In genomic region chr3:133413166-133414020, GRCh38 we compare ENCODE assay signal across 9 cellular contexts. TPM values are rescaled to one million over a fixed set of nuclear protein-coding genes. Genes with fewer than 3 reads are reported as not detected.
DNase-seq lines count a peak whose midpoint lies in the region; ATAC-seq and TF ChIP-seq lines count a peak whose summit lies in the region.
"Had no signal": no experiment of that assay in that cellular context is flagged by ENCODE, and none has a peak within 500 bp of the region (broad histone marks: within the 10 kb centered on the region; RNA-seq: fewer than 3 reads in every experiment).

No MANE protein-coding gene starts in this region.

- H3K27me3 Mint-ChIP-seq in activated CD8-positive, alpha-beta T cell treated with anti-CD3 and anti-CD28 coated beads, Interleukin-2, amount 10 ng/mL, durations not matched to agents 7 days and 5 days (ENCODE audit: low read depth): peaks cover 5% of the 10 kb centered on the region
- H3K27me3 Mint-ChIP-seq in activated T-cell treated with anti-CD3 and anti-CD28 coated beads, Interleukin-2, amount 50 U/mL, for 24 hours: no peaks in the 10 kb centered on the region
- no peaks in the 10 kb centered on the region for H3K27me3 Mint-ChIP-seq in activated T-cell treated with anti-CD3 and anti-CD28 coated beads, Interleukin-2, amount 50 U/mL, for 72 hours (ENCODE audit: low read depth)

- H3K4me3 ChIP-seq in A673 (ENCODE audit: low read depth, low read length, poor library complexity, severe bottlenecking) (no peak overlapping the region), HCT116 (replicated peaks in 1 of 2; ENCODE audit: low read depth in 1 of 2, low read length in 2 of 2) (peak overlapping the region in 1 of 2 experiments; percentile 33; a peak in 2 of 4 replicates)

- POLR2A ChIA-PET in A673 (lab: Charles Lee; ENCODE audit: low non-redundant PET): no interaction called here
- POLR2A ChIA-PET in HCT116 (lab: Charles Lee): no interaction called here
- POLR2A ChIA-PET in activated CD8-positive, alpha-beta T cell treated with anti-CD3 and anti-CD28 coated beads, Interleukin-2, amount 10 ng/mL, durations not matched to agents 7 days and 5 days (lab: Charles Lee): no interaction called here

- TF ChIP-seq CTCF in A673 (conservative IDR thresholded peaks at IDR 0.05; ENCODE audit: low read depth, low read length) (no peak), HCT116 (IDR thresholded peaks at IDR 0.05 in 2 of 3, conservative IDR thresholded peaks at IDR 0.05 in 1 of 3; ENCODE audit: borderline replicate concordance in 1 of 3, insufficient read depth in 1 of 3, low read depth in 2 of 3, low read length in 2 of 3) (no peak)

- intact Hi-C loops in A673 (cut with micrococcal nuclease; ENCODE audit: unreplicated experiment) (no loop called here), HCT116 (cut with micrococcal nuclease) (no loop called here)

- TF ChIP-seq RAD21 in HCT116 (IDR thresholded peaks at IDR 0.05; ENCODE audit: low read depth): no peak

- H3K27ac Mint-ChIP-seq in activated CD8-positive, alpha-beta T cell treated with anti-CD3 and anti-CD28 coated beads, Interleukin-2, amount 10 ng/mL, durations not matched to agents 7 days and 5 days: no peak overlapping the region
- no peak overlapping the region for H3K27ac Mint-ChIP-seq in activated T-cell treated with anti-CD3 and anti-CD28 coated beads, Interleukin-2, amount 50 U/mL, for 24 hours
- H3K27ac Mint-ChIP-seq in activated T-cell treated with anti-CD3 and anti-CD28 coated beads, Interleukin-2, amount 50 U/mL, for 72 hours: no peak overlapping the region

- no peaks in the 10 kb centered on the region for H3K9me3 ChIP-seq in A673 (ENCODE audit: low read depth, low read length, poor library complexity, severe bottlenecking)
- H3K9me3 ChIP-seq in HCT116 (ENCODE audit: control insufficient read depth in 1 of 2, insufficient read depth in 1 of 2, low read depth in 1 of 2, low read length in 2 of 2): no peaks in the 10 kb centered on the region

- ATAC-seq in HCT116 (peak; percentile 39), HG02885 (IDR thresholded peaks at IDR 0.05; ENCODE audit: poor library complexity, unreplicated experiment) (no peak)
- peak; percentile 64 for ATAC-seq in activated CD8-positive, alpha-beta T cell treated with anti-CD3 and anti-CD28 coated beads, Interleukin-2, amount 10 ng/mL, durations not matched to agents 7 days and 5 days
- no peak for ATAC-seq in activated T-cell treated with anti-CD3 and anti-CD28 coated beads, Interleukin-2, amount 50 U/mL, for 72 hours (replicated peaks in 1 of 2)

- H3K4me2 ChIP-seq in HCT116 (ENCODE audit: low read length): peak overlapping the region; percentile 58

- peaks cover 35% of the 10 kb centered on the region for H3K27me3 ChIP-seq in A673 (replicated peaks; ENCODE audit: insufficient read depth, low read depth, low read length, poor library complexity)
- H3K27me3 ChIP-seq in HCT116 (ENCODE audit: insufficient read depth, low read length): peaks cover 48% of the 10 kb centered on the region

- no peak for TF ChIP-seq POLR2A in HCT116 (IDR thresholded peaks at IDR 0.05; ENCODE audit: borderline replicate concordance, extremely low read depth, insufficient read depth, insufficient read length)

- BruUV-seq in A673 (replicated peaks; lab: Mats Ljungman, UMichigan): no TSS peak
- BruUV-seq in HCT116 (replicated peaks; lab: Mats Ljungman, UMichigan): no TSS peak

- DNase-seq in A673 (ENCODE audit: low spot score) (peak; percentile 66), HCT116 (ENCODE audit: low read depth, low spot score) (no peak), medulla oblongata (ENCODE audit: extremely low spot score) (peak; percentile 84), mucosa of gallbladder (ENCODE audit: low spot score) (no peak)
- no peak for DNase-seq in activated CD8-positive, alpha-beta T cell treated with anti-CD3 and anti-CD28 coated beads, Interleukin-2, amount 10 ng/mL, durations not matched to agents 7 days and 5 days
- no peak for DNase-seq in activated T-cell treated with anti-CD3 and anti-CD28 coated beads, Interleukin-2, amount 50 U/mL, for 24 hours
- no peak for DNase-seq in activated T-cell treated with anti-CD3 and anti-CD28 coated beads, Interleukin-2, amount 50 U/mL, for 72 hours

- no peaks in the 10 kb centered on the region for H3K79me2 ChIP-seq in HCT116 (ENCODE audit: insufficient read depth, low read length)

- RAD21 ChIA-PET in HCT116 (lab: Charles Lee; ENCODE audit: low non-redundant PET in 1 of 2, low total read pairs in 2 of 2, uncharacterized antibody in 2 of 2, unreplicated experiment in 2 of 2): no interaction called here

- peak overlapping the region; percentile 54 for H2AFZ ChIP-seq in HCT116 (ENCODE audit: low read depth, low read length, poor library complexity, severe bottlenecking)

- no peaks in the 10 kb centered on the region for H3K9me3 Mint-ChIP-seq in activated CD8-positive, alpha-beta T cell treated with anti-CD3 and anti-CD28 coated beads, Interleukin-2, amount 10 ng/mL, durations not matched to agents 7 days and 5 days (ENCODE audit: insufficient read depth)
- H3K9me3 Mint-ChIP-seq in activated T-cell treated with anti-CD3 and anti-CD28 coated beads, Interleukin-2, amount 50 U/mL, for 24 hours: no peaks in the 10 kb centered on the region
- peaks cover 0 to 1% of the 10 kb centered on the region in 2 donors for H3K9me3 Mint-ChIP-seq in activated T-cell treated with anti-CD3 and anti-CD28 coated beads, Interleukin-2, amount 50 U/mL, for 72 hours

- H3K9ac ChIP-seq in HCT116 (ENCODE audit: low read length): no peak overlapping the region

- CTCF ChIA-PET in A673 (lab: Charles Lee) (interaction anchor here (0.6 kb wide), 1 partner anchor 10 kb away, joined by 6 read pairs; no protein-coding TSS in a partner anchor), HCT116 (lab: Charles Lee) (interaction anchor here (1.0 to 1.8 kb wide), 3 partner anchors 11 to 682 kb away, joined by 3 to 6 read pairs (median 6); no protein-coding TSS in a partner anchor)
- CTCF ChIA-PET in activated CD8-positive, alpha-beta T cell treated with anti-CD3 and anti-CD28 coated beads, Interleukin-2, amount 10 ng/mL, durations not matched to agents 7 days and 5 days (lab: Charles Lee): interaction anchor here (1.2 kb wide), 1 partner anchor 11 kb away, joined by 3 read pairs; no protein-coding TSS in a partner anchor

- H3K4me1 ChIP-seq in A673 (ENCODE audit: insufficient read depth, low read length, poor library complexity, severe bottlenecking): peaks cover 11% of the 10 kb centered on the region
- H3K4me1 ChIP-seq in HCT116 (ENCODE audit: control insufficient read depth in 1 of 2, insufficient read depth in 2 of 2, low read length in 2 of 2): peaks cover 2 to 7% of the 10 kb centered on the region in 2 experiments; a peak in 1 of 4 replicates

- peak overlapping the region; percentile 4 for H3K27ac ChIP-seq in A673 (ENCODE audit: low read depth, low read length, poor library complexity, severe bottlenecking)
- no peak overlapping the region for H3K27ac ChIP-seq in HCT116 (ENCODE audit: low read depth, low read length)

- no peak overlapping the region for H3K4me3 Mint-ChIP-seq in activated CD8-positive, alpha-beta T cell treated with anti-CD3 and anti-CD28 coated beads, Interleukin-2, amount 10 ng/mL, durations not matched to agents 7 days and 5 days
- no peak overlapping the region for H3K4me3 Mint-ChIP-seq in activated T-cell treated with anti-CD3 and anti-CD28 coated beads, Interleukin-2, amount 50 U/mL, for 24 hours
- peak overlapping the region in 1 of 2 donors; percentile 17 for H3K4me3 Mint-ChIP-seq in activated T-cell treated with anti-CD3 and anti-CD28 coated beads, Interleukin-2, amount 50 U/mL, for 72 hours

- no peaks in the 10 kb centered on the region for H3K36me3 ChIP-seq in A673 (ENCODE audit: insufficient read depth, low read length, poor library complexity, severe bottlenecking)
- H3K36me3 ChIP-seq in HCT116 (ENCODE audit: control insufficient read depth in 1 of 2, insufficient read depth in 2 of 2, low read length in 2 of 2): no peaks in the 10 kb centered on the region

- no peaks in the 10 kb centered on the region for H3K36me3 Mint-ChIP-seq in activated CD8-positive, alpha-beta T cell treated with anti-CD3 and anti-CD28 coated beads, Interleukin-2, amount 10 ng/mL, durations not matched to agents 7 days and 5 days (ENCODE audit: low read depth)
- H3K36me3 Mint-ChIP-seq in activated T-cell treated with anti-CD3 and anti-CD28 coated beads, Interleukin-2, amount 50 U/mL, for 24 hours (ENCODE audit: low read depth): no peaks in the 10 kb centered on the region
- H3K36me3 Mint-ChIP-seq in activated T-cell treated with anti-CD3 and anti-CD28 coated beads, Interleukin-2, amount 50 U/mL, for 72 hours (ENCODE audit: insufficient read depth in 2 of 2): no peaks in the 10 kb centered on the region

- no peaks in the 10 kb centered on the region for H3K4me1 Mint-ChIP-seq in activated CD8-positive, alpha-beta T cell treated with anti-CD3 and anti-CD28 coated beads, Interleukin-2, amount 10 ng/mL, durations not matched to agents 7 days and 5 days (ENCODE audit: low read depth)
- H3K4me1 Mint-ChIP-seq in activated T-cell treated with anti-CD3 and anti-CD28 coated beads, Interleukin-2, amount 50 U/mL, for 24 hours (ENCODE audit: low read depth): peaks cover 6% of the 10 kb centered on the region
- no peaks in the 10 kb centered on the region for H3K4me1 Mint-ChIP-seq in activated T-cell treated with anti-CD3 and anti-CD28 coated beads, Interleukin-2, amount 50 U/mL, for 72 hours (ENCODE audit: low read depth)

- no peaks in the 10 kb centered on the region for H4K20me1 ChIP-seq in HCT116 (ENCODE audit: insufficient read depth)

- no peaks in the 10 kb centered on the region for H3K9me2 ChIP-seq in HCT116 (ENCODE audit: insufficient read depth)

TF ChIP-seq in HCT116, 20 proteins besides CTCF, POLR2A, EP300 and RAD21:
- TF ChIP-seq ZFX (IDR thresholded peaks at IDR 0.05) (no peak), ATF3 (IDR thresholded peaks at IDR 0.05) (no peak), EZH2phosphoT487 (IDR thresholded peaks at IDR 0.05; ENCODE audit: borderline replicate concordance) (no peak), POLR2AphosphoS5 (IDR thresholded peaks at IDR 0.05; ENCODE audit: low read depth, low read length) (no peak)

RNA-seq across cellular contexts. Expression of gene BFSP2, which starts 13.5 kb away (rescaled TPM):
- not detected in 2 replicates for total RNA-seq in A673 (2021)
- total RNA-seq in HCT116 (2021; ENCODE audit: unreplicated experiment): not detected
- not detected in 2 replicates for polyA plus RNA-seq in HCT116 (2012)
- under 1 TPM; 0.42 to 0.45 TPM for total RNA-seq in activated CD8-positive, alpha-beta T cell treated with anti-CD3 and anti-CD28 coated beads, Interleukin-2, amount 10 ng/mL, durations not matched to agents 7 days and 5 days
- total RNA-seq in activated T-cell treated with anti-CD3 and anti-CD28 coated beads, Interleukin-2, amount 50 U/mL, for 72 hours: not detected
- not detected for total RNA-seq in mucosa of gallbladder
- polyA plus RNA-seq: neural cell had no signal

Comparison
In these comparisons a context has a peak if more than half of its experiments do, and no peak if none do; other contexts are left out.
1. DNase-seq: peak in A673 (single experiment) and medulla oblongata (single experiment); none in HCT116 (single experiment), activated CD8-positive, alpha-beta T cell treated with anti-CD3 and anti-CD28 coated beads, Interleukin-2, amount 10 ng/mL, durations not matched to agents 7 days and 5 days (single experiment), activated T-cell treated with anti-CD3 and anti-CD28 coated beads, Interleukin-2, amount 50 U/mL, for 24 hours (single experiment), activated T-cell treated with anti-CD3 and anti-CD28 coated beads, Interleukin-2, amount 50 U/mL, for 72 hours (0 of 2) and mucosa of gallbladder (single experiment).
2. ATAC-seq: peak in HCT116 (single experiment) and activated CD8-positive, alpha-beta T cell treated with anti-CD3 and anti-CD28 coated beads, Interleukin-2, amount 10 ng/mL, durations not matched to agents 7 days and 5 days (single experiment); none in activated T-cell treated with anti-CD3 and anti-CD28 coated beads, Interleukin-2, amount 50 U/mL, for 72 hours (0 of 2) and HG02885 (single experiment).